ENCODE assay signal across 15 cellular contexts in the genomic region with DNA sequence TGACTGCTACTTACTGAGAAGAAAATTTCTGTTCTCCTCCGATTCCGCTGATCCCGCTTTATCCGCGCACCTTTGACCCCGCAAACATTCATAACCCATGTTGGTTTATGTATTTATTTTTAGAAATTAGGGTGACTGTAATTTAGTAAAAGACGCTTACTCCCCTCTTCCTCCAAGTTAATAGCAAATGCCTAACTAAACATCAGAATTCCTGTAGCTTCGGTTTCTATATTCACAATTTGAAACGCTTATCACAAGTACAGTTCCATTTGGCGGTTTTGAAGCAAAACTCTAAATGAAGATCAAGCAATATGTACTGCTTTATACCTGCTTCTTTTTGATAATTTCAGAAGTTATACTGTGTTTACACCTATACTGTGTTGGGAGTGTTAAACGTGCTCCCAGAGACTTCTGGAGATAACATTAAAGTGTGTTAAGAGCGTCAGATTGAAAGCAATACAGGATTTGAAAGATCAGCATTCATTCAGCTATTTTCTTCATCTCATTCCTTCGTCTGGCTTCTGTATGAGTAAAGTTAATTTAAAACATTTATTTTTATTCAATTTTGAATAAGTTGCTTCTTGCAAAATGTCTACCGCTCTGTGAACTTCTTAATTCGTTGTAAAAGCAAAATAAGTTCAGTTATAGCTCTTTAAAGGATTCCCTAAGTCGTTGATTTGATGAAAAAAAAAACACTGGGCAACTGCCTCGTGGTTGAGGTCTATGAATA. TPM values are rescaled to one million over a fixed set of nuclear protein-coding genes. Genes with fewer than 3 reads are reported as not detected.
DNase-seq lines count a peak whose midpoint lies in the region; ATAC-seq and TF ChIP-seq lines count a peak whose summit lies in the region.
"Had no signal": no experiment of that assay in that cellular context is flagged by ENCODE, and none has a peak within 500 bp of the region (broad histone marks: within the 10 kb centered on the region; RNA-seq: fewer than 3 reads in every experiment).

No MANE protein-coding gene starts in this region.

- H3K9me3 Mint-ChIP-seq in natural killer cell: no peaks in the 10 kb centered on the region
- no peaks in the 10 kb centered on the region for H3K9me3 Mint-ChIP-seq in natural killer cell treated with Interleukin-12 subunit alpha and Interleukin-12 subunit beta and Interleukin-15 and Interleukin-18, amount 100 ng/mL, for 72 hours
- H3K9me3 Mint-ChIP-seq: stimulated activated naive CD8-positive, alpha-beta T cell treated with anti-CD3 and anti-CD28 coated beads, Interleukin-15, amount 100 ng/mL, for 72 hours had no signal

- no peak overlapping the region for H3K4me2 ChIP-seq in mesenchymal stem cell (ENCODE audit: low read length, poor library complexity, severe bottlenecking)

- H3K9me3 ChIP-seq in mesenchymal stem cell (ENCODE audit: control insufficient read depth, low read length): no peaks in the 10 kb centered on the region

- no peak overlapping the region for H4K8ac ChIP-seq in mesenchymal stem cell (ENCODE audit: low read length)

- H3K27ac ChIP-seq in mesenchymal stem cell (ENCODE audit: low read length, poor library complexity, severe bottlenecking) (no peak overlapping the region), urinary bladder (ENCODE audit: low read depth) (no peak overlapping the region)

- no peak overlapping the region for H3K4me3 ChIP-seq in mesenchymal stem cell (ENCODE audit: insufficient read depth in 1 of 2, low read depth in 1 of 2, low read length in 2 of 2)
- H3K4me3 ChIP-seq in urinary bladder (ENCODE audit: low read depth, low read length): peak overlapping the region; percentile 98

- no peak overlapping the region for H4K91ac ChIP-seq in mesenchymal stem cell (ENCODE audit: low read length)

- no peaks in the 10 kb centered on the region for H3K36me3 ChIP-seq in mesenchymal stem cell (ENCODE audit: control insufficient read depth in 1 of 2, insufficient read depth in 2 of 2, low read depth in 1 of 2, low read length in 2 of 2)
- H3K36me3 ChIP-seq in urinary bladder (ENCODE audit: insufficient read depth): no peaks in the 10 kb centered on the region

- H2BK120ac ChIP-seq in mesenchymal stem cell (ENCODE audit: low read depth, low read length): no peak overlapping the region

- peaks cover 8% of the 10 kb centered on the region for H3K36me3 Mint-ChIP-seq in natural killer cell
- peaks cover 6% of the 10 kb centered on the region for H3K36me3 Mint-ChIP-seq in natural killer cell treated with Interleukin-12 subunit alpha and Interleukin-12 subunit beta and Interleukin-15 and Interleukin-18, amount 100 ng/mL, for 72 hours

- H3K23ac ChIP-seq in mesenchymal stem cell (ENCODE audit: low read length in 2 of 2): no peak overlapping the region

- H3K4me1 ChIP-seq in mesenchymal stem cell (ENCODE audit: control insufficient read depth, insufficient read depth, low read depth, low read length): peaks cover 44% of the 10 kb centered on the region
- H3K4me1 ChIP-seq in urinary bladder (ENCODE audit: insufficient read depth): peaks cover 2% of the 10 kb centered on the region

- no peak overlapping the region for H3K18ac ChIP-seq in mesenchymal stem cell (ENCODE audit: low read depth in 1 of 2, low read length in 2 of 2)

- H3K27me3 Mint-ChIP-seq in natural killer cell (ENCODE audit: low read depth in 2 of 2): peaks cover 62 to 66% of the 10 kb centered on the region in 2 donors
- peaks cover 46 to 78% of the 10 kb centered on the region in 2 donors for H3K27me3 Mint-ChIP-seq in natural killer cell treated with Interleukin-12 subunit alpha and Interleukin-12 subunit beta and Interleukin-15 and Interleukin-18, amount 100 ng/mL, for 72 hours

- peak overlapping the region; percentile 14 for H3K4me3 Mint-ChIP-seq in natural killer cell
- no peak overlapping the region for H3K4me3 Mint-ChIP-seq in natural killer cell treated with Interleukin-12 subunit alpha and Interleukin-12 subunit beta and Interleukin-15 and Interleukin-18, amount 100 ng/mL, for 72 hours

- no peak overlapping the region for H3K14ac ChIP-seq in mesenchymal stem cell (ENCODE audit: low read length in 2 of 2)

- no peak overlapping the region for H3K9ac ChIP-seq in mesenchymal stem cell (ENCODE audit: low read length)

- no peak overlapping the region for H2BK5ac ChIP-seq in mesenchymal stem cell (ENCODE audit: low read depth, low read length, poor library complexity, severe bottlenecking)

- H3K27ac Mint-ChIP-seq in natural killer cell: no peak overlapping the region
- H3K27ac Mint-ChIP-seq in natural killer cell treated with Interleukin-12 subunit alpha and Interleukin-12 subunit beta and Interleukin-15 and Interleukin-18, amount 100 ng/mL, for 72 hours: no peak overlapping the region

- no peak for TF ChIP-seq CTCF in natural killer cell (IDR thresholded peaks at IDR 0.05)

- no peaks in the 10 kb centered on the region for H3K79me1 ChIP-seq in mesenchymal stem cell (replicated peaks; ENCODE audit: low read length, poor library complexity, severe bottlenecking)

- H2BK12ac ChIP-seq in mesenchymal stem cell (ENCODE audit: low read length in 2 of 2): no peak overlapping the region

- 23% methylated on average over 6 of the region's 17 CpGs for WGBS in mesenchymal stem cell
- 15% methylated on average over 17 of the region's 17 CpGs for WGBS in urinary bladder

- intact Hi-C loops in natural killer cell (cut with micrococcal nuclease): no loop called here

- peaks cover 62 to 91% of the 10 kb centered on the region in 2 experiments for H3K27me3 ChIP-seq in mesenchymal stem cell (ENCODE audit: control insufficient read depth in 1 of 2, insufficient read depth in 1 of 2, low read length in 2 of 2)

- H2BK15ac ChIP-seq in mesenchymal stem cell (ENCODE audit: low read depth, poor library complexity, severe bottlenecking): no peak overlapping the region

- H2AK5ac ChIP-seq in mesenchymal stem cell (ENCODE audit: low read length, severe bottlenecking): no peak overlapping the region

- DNase-seq in natural killer cell (no peak), brain pericyte (ENCODE audit: low read depth, low spot score) (peak; percentile 43), mesenchymal stem cell (peak; percentile 57), mucosa of gallbladder (ENCODE audit: low spot score) (no peak)
- DNase-seq in natural killer cell treated with Interleukin-12 subunit alpha and Interleukin-12 subunit beta and Interleukin-15 and Interleukin-18, amount 100 ng/mL, for 72 hours (ENCODE audit: low spot score): no peak
- no peak for DNase-seq in effector CD4-positive, alpha-beta T cell
- DNase-seq: activated CD4-positive, alpha-beta T cell treated with anti-CD3 and anti-CD28 coated beads for 48 hours; activated naive CD4-positive, alpha-beta T cell treated with anti-CD3 and anti-CD28 coated beads, Interleukin-2, amount 50 U/mL, for 16 hours; AML-193; NCI-H526 treated with DMSO at 0.1 percent for 48 hours; SHP77 treated with DMSO at 0.1 percent for 48 hours; stimulated activated naive CD8-positive, alpha-beta T cell treated with anti-CD3 and anti-CD28 coated beads, Interleukin-15, amount 100 ng/mL, for 72 hours had no signal

- H2AFZ ChIP-seq in mesenchymal stem cell (ENCODE audit: low read depth, low read length): no peak overlapping the region

- H3K4me1 Mint-ChIP-seq in natural killer cell: peaks cover 4 to 9% of the 10 kb centered on the region in 2 donors
- peaks cover 5 to 11% of the 10 kb centered on the region in 2 donors for H3K4me1 Mint-ChIP-seq in natural killer cell treated with Interleukin-12 subunit alpha and Interleukin-12 subunit beta and Interleukin-15 and Interleukin-18, amount 100 ng/mL, for 72 hours (ENCODE audit: low read depth in 2 of 2)

- H3K4ac ChIP-seq in mesenchymal stem cell (ENCODE audit: low read depth in 1 of 2, low read length in 2 of 2): no peak overlapping the region

- ATAC-seq in natural killer cell (no peak), HG03521 (IDR thresholded peaks at IDR 0.05; ENCODE audit: unreplicated experiment) (no peak)
- no peak for ATAC-seq in natural killer cell treated with Interleukin-12 subunit alpha and Interleukin-12 subunit beta and Interleukin-15 and Interleukin-18, amount 100 ng/mL, for 72 hours
- ATAC-seq: HCT116 had no signal

RNA-seq across cellular contexts. Expression of gene PRDM6, which starts 2.4 kb away (rescaled TPM):
- total RNA-seq in natural killer cell (not detected), urinary bladder (25.4 TPM), mucosa of gallbladder (16.7 TPM)
- total RNA-seq in natural killer cell treated with Interleukin-12 subunit alpha and Interleukin-12 subunit beta and Interleukin-15 and Interleukin-18, amount 100 ng/mL, for 72 hours: not detected
- 0.21 TPM for polyA plus RNA-seq in mesenchymal stem cell (2013, experiment 1 of 2)
- 0.15 TPM for polyA plus RNA-seq in mesenchymal stem cell (2013, experiment 2 of 2)
- 19.3 TPM for polyA plus RNA-seq in urinary bladder

RNA-seq across cellular contexts. Expression of gene PPIC, which starts 54.9 kb away (rescaled TPM):
- total RNA-seq in natural killer cell (not detected), urinary bladder (94.0 TPM), mucosa of gallbladder (28.8 TPM)
- not detected for total RNA-seq in natural killer cell treated with Interleukin-12 subunit alpha and Interleukin-12 subunit beta and Interleukin-15 and Interleukin-18, amount 100 ng/mL, for 72 hours
- 51.4 TPM for polyA plus RNA-seq in mesenchymal stem cell (2013, experiment 1 of 2)
- polyA plus RNA-seq in mesenchymal stem cell (2013, experiment 2 of 2): 54.3 TPM
- 92.3 TPM for polyA plus RNA-seq in urinary bladder

Comparison
In these comparisons a context has a peak if more than half of its experiments do, and no peak if none do; other contexts are left out.
1. DNase-seq: peak in brain pericyte (single experiment) and mesenchymal stem cell (single experiment); none in natural killer cell (single experiment), natural killer cell treated with Interleukin-12 subunit alpha and Interleukin-12 subunit beta and Interleukin-15 and Interleukin-18, amount 100 ng/mL, for 72 hours (single experiment), mucosa of gallbladder (single experiment) and effector CD4-positive, alpha-beta T cell (single experiment).
2. RNA of gene PRDM6, which starts 2.4 kb away (total RNA-seq): 25.4 TPM in urinary bladder (single experiment) and 16.7 TPM in mucosa of gallbladder (single experiment); not detected in natural killer cell treated with Interleukin-12 subunit alpha and Interleukin-12 subunit beta and Interleukin-15 and Interleukin-18, amount 100 ng/mL, for 72 hours and not detected in natural killer cell; every median in the first group is over 10 times any median in the second.
3. RNA of gene PPIC, which starts 54.9 kb away (total RNA-seq): 94.0 TPM in urinary bladder (single experiment) and 28.8 TPM in mucosa of gallbladder (single experiment); not detected in natural killer cell and not detected in natural killer cell treated with Interleukin-12 subunit alpha and Interleukin-12 subunit beta and Interleukin-15 and Interleukin-18, amount 100 ng/mL, for 72 hours; every median in the first group is over 10 times any median in the second.